ENCODE assay signal across 11 cellular contexts in the genomic region with DNA sequence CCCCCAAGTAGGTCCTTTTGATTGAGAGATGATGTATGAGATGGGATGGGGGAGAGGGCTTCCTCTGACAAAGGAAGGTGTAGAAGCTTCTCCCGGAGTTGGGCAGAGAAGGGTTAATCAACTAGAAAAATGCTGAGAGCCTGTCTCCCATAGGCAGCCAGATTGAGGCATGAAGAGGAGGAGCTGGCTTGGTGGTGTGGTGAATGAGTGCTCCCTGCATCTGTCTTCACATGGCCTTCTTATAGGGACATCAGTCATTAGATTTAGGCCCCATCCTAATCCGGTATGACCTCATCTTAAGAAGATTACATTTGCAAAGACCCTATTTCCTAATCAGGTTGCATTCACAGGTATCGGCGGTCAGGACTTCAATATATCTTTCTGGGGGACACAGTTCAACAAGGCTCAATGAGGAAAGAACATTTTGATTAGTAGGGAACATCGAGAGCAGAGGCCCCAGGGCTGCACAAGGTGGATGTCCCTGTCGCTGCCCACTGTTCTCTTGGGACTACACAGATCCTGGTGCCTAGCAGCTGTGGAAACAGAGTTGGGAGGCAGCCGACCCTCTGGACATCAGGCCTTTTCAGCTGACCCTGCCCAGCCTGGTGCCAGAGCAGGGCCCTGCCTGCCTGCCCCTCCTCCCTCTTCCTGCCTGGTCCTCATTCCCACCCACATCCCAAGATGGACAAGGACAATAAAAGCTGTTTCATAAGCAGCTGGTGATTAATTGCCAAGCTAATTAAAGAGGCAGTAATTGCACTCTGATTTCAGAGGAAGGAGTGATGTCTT.
"Had no signal": no experiment of that assay in that cellular context is flagged by ENCODE, and none has a peak within 500 bp of the region (broad histone marks: within the 10 kb centered on the region; RNA-seq: fewer than 3 reads in every experiment).

No MANE protein-coding gene starts in this region.

- H3K4me3 Mint-ChIP-seq: activated CD8-positive, alpha-beta T cell treated with anti-CD3 and anti-CD28 coated beads, Interleukin-2, amount 10 ng/mL, durations not matched to agents 7 days and 5 days; activated naive CD8-positive, alpha-beta T cell treated with anti-CD3 and anti-CD28 coated beads, Interleukin-2, amount 50 U/mL, for 24 hours had no signal

- H3K9me3 ChIP-seq: ascending aorta, esophagus muscularis mucosa, tibial nerve had no signal

- ATAC-seq: activated CD8-positive, alpha-beta T cell treated with anti-CD3 and anti-CD28 coated beads, Interleukin-2, amount 10 ng/mL, durations not matched to agents 7 days and 5 days; activated naive CD8-positive, alpha-beta T cell treated with anti-CD3 and anti-CD28 coated beads, Interleukin-2, amount 50 U/mL, for 24 hours; left cardiac atrium had no signal

- H3K9me3 Mint-ChIP-seq: activated naive CD8-positive, alpha-beta T cell treated with anti-CD3 and anti-CD28 coated beads, Interleukin-2, amount 50 U/mL, for 24 hours had no signal

- H3K27ac ChIP-seq: ascending aorta, cardiac muscle cell, esophagus muscularis mucosa, parathyroid adenoma, tibial nerve had no signal

- H3K27ac Mint-ChIP-seq: activated CD8-positive, alpha-beta T cell treated with anti-CD3 and anti-CD28 coated beads, Interleukin-2, amount 10 ng/mL, durations not matched to agents 7 days and 5 days; activated naive CD8-positive, alpha-beta T cell treated with anti-CD3 and anti-CD28 coated beads, Interleukin-2, amount 50 U/mL, for 24 hours had no signal

- FAIRE-seq: endometrium had no signal

- H3K27me3 ChIP-seq: ascending aorta had no signal

- H3K79me2 ChIP-seq: parathyroid adenoma had no signal

- H3K4me3 ChIP-seq: ascending aorta, cardiac muscle cell, esophagus muscularis mucosa, tibial nerve had no signal

- H2AFZ ChIP-seq: parathyroid adenoma had no signal

- DNase-seq: activated CD4-positive, alpha-beta T cell treated with anti-CD3 and anti-CD28 coated beads for 1 hour; activated CD8-positive, alpha-beta memory T cell treated with anti-CD3 and anti-CD28 coated beads, Interleukin-2, amount 50 U/mL, for 48 hours; activated CD8-positive, alpha-beta T cell treated with anti-CD3 and anti-CD28 coated beads, Interleukin-2, amount 10 ng/mL, durations not matched to agents 7 days and 5 days; activated naive CD8-positive, alpha-beta T cell treated with anti-CD3 and anti-CD28 coated beads, Interleukin-2, amount 50 U/mL, for 24 hours; left cardiac atrium had no signal

- H3K36me3 ChIP-seq: ascending aorta, cardiac muscle cell, esophagus muscularis mucosa, tibial nerve had no signal
